In genomic region chr19:21065336-21065735, GRCh38 we compare ENCODE assay signal across 1 cellular context.
TF ChIP-seq lines count a peak whose summit lies in the region.

No MANE protein-coding gene starts in this region.

TF ChIP-seq in K562, 482 proteins besides CTCF, POLR2A, EP300 and RAD21 (continued from another document):
- no peak for TF ChIP-seq GTF2B (IDR thresholded peaks at IDR 0.05; ENCODE audit: extremely low read depth, insufficient read length)
